ENCODE assay signal across 1 cellular context in the genomic region with DNA sequence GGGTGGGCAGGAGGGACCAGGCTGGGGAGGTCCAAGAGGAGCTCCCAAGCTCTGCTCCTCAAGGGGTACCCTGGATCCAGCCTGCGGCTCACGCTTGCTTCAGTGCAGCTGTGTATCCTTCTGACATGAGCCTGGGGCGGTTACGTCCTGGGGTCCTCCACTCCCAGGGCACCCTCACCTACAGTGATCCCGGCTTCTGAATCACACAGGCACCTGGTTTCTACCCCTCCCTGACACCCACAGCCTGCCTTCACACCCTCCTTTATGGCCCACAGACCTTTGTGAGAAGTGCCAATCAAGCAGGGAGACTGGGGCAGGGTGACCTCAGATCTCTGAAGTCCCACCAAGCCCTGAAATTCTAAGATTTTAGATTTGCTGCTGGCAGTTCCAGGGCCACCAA.
TF ChIP-seq lines count a peak whose summit lies in the region.

No MANE protein-coding gene starts in this region.

TF ChIP-seq in HepG2, 621 proteins besides CTCF, POLR2A, EP300 and RAD21:
- no peak for TF ChIP-seq PAWR (CRISPR knock-in tag; IDR thresholded peaks at IDR 0.05; ENCODE audit: borderline replicate concordance)
- no peak for TF ChIP-seq ZNF205 (CRISPR knock-in tag; IDR thresholded peaks at IDR 0.05)
- TF ChIP-seq ZNF350 (CRISPR knock-in tag; IDR thresholded peaks at IDR 0.05; ENCODE audit: borderline replicate concordance, low read depth) = no peak
